ENCODE assay signal across 7 cellular contexts in the genomic region with DNA sequence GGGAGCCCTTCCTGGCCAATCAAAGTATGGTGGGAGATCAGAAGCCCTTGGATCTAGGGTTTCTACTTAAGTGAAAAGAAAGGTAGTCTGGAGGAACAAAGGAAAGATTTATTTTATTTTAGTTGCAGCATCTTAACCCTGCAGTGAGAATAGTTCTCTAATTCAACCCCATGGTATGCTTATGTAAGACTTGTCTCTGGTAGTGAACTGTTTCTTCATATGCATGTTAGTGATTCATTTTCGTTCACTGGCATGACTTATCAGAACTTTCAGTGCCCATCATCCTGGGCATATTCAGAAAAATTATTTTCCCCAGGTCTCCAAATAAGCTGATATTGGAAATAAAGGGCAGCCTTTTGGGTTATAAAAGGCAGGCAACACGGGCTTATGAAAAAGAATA.
"Had no signal": no experiment of that assay in that cellular context is flagged by ENCODE, and none has a peak within 500 bp of the region (broad histone marks: within the 10 kb centered on the region; RNA-seq: fewer than 3 reads in every experiment).

No MANE protein-coding gene starts in this region.

- H3K4me3 ChIP-seq: K562 had no signal

- ATAC-seq: HepG2, K562 had no signal

- H3K27ac ChIP-seq: HL-60, KMS-11 had no signal

- DNase-seq: IMR-90, KBM-7, KG1 had no signal
